14 cellular contexts compared by ENCODE assay signal in the genomic region with DNA sequence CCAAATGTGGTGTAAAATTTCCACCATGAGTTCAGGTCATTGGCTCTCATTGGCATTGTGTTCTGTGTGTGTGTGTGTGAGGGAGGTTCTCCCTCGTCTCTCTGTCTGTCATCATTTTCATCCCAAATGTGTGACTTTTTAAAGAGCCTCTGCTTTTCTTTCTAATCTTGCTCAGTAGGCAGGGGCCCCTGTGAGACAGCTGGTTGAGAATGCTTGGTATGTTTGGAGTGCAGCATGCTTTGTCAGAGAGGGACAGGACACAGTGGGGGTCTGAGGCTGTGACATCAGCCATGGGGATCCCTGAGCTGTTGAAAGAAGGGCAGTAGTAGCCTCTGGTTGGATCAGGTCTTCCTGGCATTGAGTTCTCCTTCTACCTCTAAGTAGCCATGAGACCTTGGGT. TPM values are rescaled to one million over a fixed set of nuclear protein-coding genes. Genes with fewer than 3 reads are reported as not detected.
DNase-seq lines count a peak whose midpoint lies in the region; ATAC-seq and TF ChIP-seq lines count a peak whose summit lies in the region.
"Had no signal": no experiment of that assay in that cellular context is flagged by ENCODE, and none has a peak within 500 bp of the region (broad histone marks: within the 10 kb centered on the region; RNA-seq: fewer than 3 reads in every experiment).

No MANE protein-coding gene starts in this region.

- no peak for TF ChIP-seq CTCF in PC-3 (conservative IDR thresholded peaks at IDR 0.05; ENCODE audit: low read depth, low read length)

- H2BK12ac ChIP-seq in neuronal stem cell (ENCODE audit: low read length) = no peak overlapping the region

- H2AFZ ChIP-seq in PC-3 (ENCODE audit: low read length) (no peak overlapping the region), neuronal stem cell (ENCODE audit: low read length) (peak overlapping the region; percentile 8)

- H3K4ac ChIP-seq in neuronal stem cell (ENCODE audit: low read length) = no peak overlapping the region

- H3F3A ChIP-seq in PC-3 (ENCODE audit: low read length, unreplicated experiment) = no peaks in the 10 kb centered on the region

- H3K27ac ChIP-seq in PC-3 (ENCODE audit: low read length) (peak overlapping the region; percentile 88), neuronal stem cell (replicated peaks; ENCODE audit: low read length) (peak overlapping the region; percentile 72)
- H3K27ac ChIP-seq: skin epidermis had no signal

- H3K9me2 ChIP-seq in PC-3 (replicated peaks; ENCODE audit: low read length) = no peaks in the 10 kb centered on the region

- no peak overlapping the region for H3K23ac ChIP-seq in neuronal stem cell (ENCODE audit: low read depth, low read length, poor library complexity)

- no peak overlapping the region for H3K18ac ChIP-seq in neuronal stem cell (ENCODE audit: low read length)

- H2BK120ac ChIP-seq in neuronal stem cell (ENCODE audit: low read depth, low read length) = no peak overlapping the region

- peaks cover 2% of the 10 kb centered on the region for H3K79me1 ChIP-seq in neuronal stem cell (ENCODE audit: low read depth, low read length)

- H3K14ac ChIP-seq in neuronal stem cell (ENCODE audit: low read length) = no peak overlapping the region

- POLR2A ChIA-PET in PC-3 (lab: Charles Lee; ENCODE audit: unreplicated experiment) = interaction anchor here (0.7 kb wide), 1 partner anchor 869 kb away, joined by 19 read pairs; no protein-coding TSS in a partner anchor

- DNase-seq in ELF-1 (ENCODE audit: low read depth, low spot score) (peak; percentile 87), PC-3 (peak; percentile 30), fibroblast of gingiva (ENCODE audit: low read depth) (peak; percentile 47), neuronal stem cell (ENCODE audit: low spot score) (peak; percentile 65), NCI-H345 treated with DMSO at 0.1 percent for 48 hours (lab: John Stamatoyannopoulos, UW; ENCODE audit: unreplicated experiment) (no peak), NCI-H446 treated with DMSO at 0.1 percent for 48 hours (lab: John Stamatoyannopoulos, UW) (no peak)
- no peak for DNase-seq in activated naive CD4-positive, alpha-beta T cell treated with anti-CD3 and anti-CD28 coated beads, Interleukin-2, amount 50 U/mL, for 16 hours
- DNase-seq: activated CD8-positive, alpha-beta memory T cell treated with anti-CD3 and anti-CD28 coated beads, Interleukin-2, amount 50 U/mL, for 48 hours; anterior cingulate cortex; CD4-positive, CD25-positive, alpha-beta regulatory T cell; naive thymus-derived CD4-positive, alpha-beta T cell; RPMI8226 had no signal

- intact Hi-C loops in PC-3 (cut with micrococcal nuclease) = loop anchor here (2.0 to 10.0 kb wide), 2 partner anchors 59 to 797 kb away; no protein-coding TSS in a partner anchor

- H4K91ac ChIP-seq in neuronal stem cell (ENCODE audit: low read depth, low read length, poor library complexity) = no peak overlapping the region

- peaks cover 49% of the 10 kb centered on the region for H3K4me1 ChIP-seq in PC-3 (ENCODE audit: insufficient read depth, low read length)
- peaks cover 12 to 17% of the 10 kb centered on the region in 2 donors for H3K4me1 ChIP-seq in neuronal stem cell (ENCODE audit: control insufficient read depth in 2 of 2, insufficient read depth in 1 of 2, low read depth in 1 of 2, low read length in 2 of 2)

- H2BK15ac ChIP-seq in neuronal stem cell (ENCODE audit: low read length) = no peak overlapping the region

- H4K8ac ChIP-seq in neuronal stem cell (ENCODE audit: low read depth, low read length) = no peak overlapping the region

- H3K9ac ChIP-seq in PC-3 (ENCODE audit: low read length) (no peak overlapping the region), neuronal stem cell (ENCODE audit: low read depth, low read length, poor library complexity) (no peak overlapping the region)

- ATAC-seq in PC-3 = no peak
- no peak for ATAC-seq in HG03571 (IDR thresholded peaks at IDR 0.05; ENCODE audit: unreplicated experiment)
- ATAC-seq: naive thymus-derived CD4-positive, alpha-beta T cell had no signal

- H3K9me3 ChIP-seq in PC-3 (ENCODE audit: low read length) = no peaks in the 10 kb centered on the region
- peaks cover 0 to 3% of the 10 kb centered on the region in 2 donors for H3K9me3 ChIP-seq in neuronal stem cell (replicated peaks in 1 of 2; ENCODE audit: control insufficient read depth in 2 of 2, insufficient read depth in 1 of 2, low read depth in 1 of 2, low read length in 2 of 2)

- peaks cover 71% of the 10 kb centered on the region for H3K79me2 ChIP-seq in PC-3 (ENCODE audit: low read length)

- no TSS peak for BruUV-seq in PC-3 (replicated peaks; lab: Mats Ljungman, UMichigan)

- CTCF ChIA-PET in PC-3 (lab: Charles Lee) = interaction anchor here (0.6 kb wide), 1 partner anchor 212 kb away, joined by 3 read pairs; no protein-coding TSS in a partner anchor

- no peaks in the 10 kb centered on the region for H4K20me1 ChIP-seq in PC-3 (ENCODE audit: low read length)

- no peak overlapping the region for H2BK5ac ChIP-seq in neuronal stem cell (ENCODE audit: low read length)

- H3K36me3 ChIP-seq in PC-3 (ENCODE audit: low read depth, low read length) (no peaks in the 10 kb centered on the region), neuronal stem cell (replicated peaks in 1 of 2; ENCODE audit: control insufficient read depth in 2 of 2, insufficient read depth in 2 of 2, low read length in 2 of 2) (no peaks in the 10 kb centered on the region)

- H2AK5ac ChIP-seq in neuronal stem cell (ENCODE audit: low read depth, low read length) = no peak overlapping the region

- H3K27me3 ChIP-seq in PC-3 (ENCODE audit: low read length) = no peaks in the 10 kb centered on the region
- no peaks in the 10 kb centered on the region for H3K27me3 ChIP-seq in neuronal stem cell (ENCODE audit: control insufficient read depth in 3 of 3, insufficient read depth in 3 of 3, low read depth in 1 of 3, low read length in 3 of 3)

- H3K4me2 ChIP-seq in PC-3 (ENCODE audit: low read length) = peak overlapping the region; percentile 72
- H3K4me2 ChIP-seq in neuronal stem cell (ENCODE audit: insufficient read depth, low read length, poor library complexity, severe bottlenecking) = peak overlapping the region; percentile 19

- no CpG with 5 or more reads among the region's 1 CpG for WGBS in neuronal stem cell (ENCODE audit: extremely low coverage in 2 of 2, insufficient read length in 2 of 2, insufficient replicate concordance in 1 of 2), 2 donors

- H3K4me3 ChIP-seq in PC-3 (ENCODE audit: low read length) (no peak overlapping the region), neuronal stem cell (ENCODE audit: low read length in 2 of 2) (no peak overlapping the region)
- H3K4me3 ChIP-seq: skin epidermis had no signal

RNA-seq across cellular contexts. Expression of gene PTPRM, which starts 10.6 kb away (rescaled TPM):
- 45.6 and 61.3 TPM in 2 replicates for total RNA-seq in PC-3 (2014; rRNA removed)
- 12.6 TPM for polyA plus RNA-seq in neuronal stem cell (2013, experiment 1 of 2)
- polyA plus RNA-seq in neuronal stem cell (2013, experiment 2 of 2) = 10.1 TPM

Comparison
In these comparisons a context has a peak if more than half of its experiments do, and no peak if none do; other contexts are left out.
1. DNase-seq: peak in ELF-1 (single experiment), PC-3 (single experiment), fibroblast of gingiva (single experiment) and neuronal stem cell (single experiment); none in activated naive CD4-positive, alpha-beta T cell treated with anti-CD3 and anti-CD28 coated beads, Interleukin-2, amount 50 U/mL, for 16 hours (single experiment), NCI-H345 treated with DMSO at 0.1 percent for 48 hours (single experiment) and NCI-H446 treated with DMSO at 0.1 percent for 48 hours (single experiment).